10 cellular contexts compared by ENCODE assay signal in genomic region chr6:52858416-52858815, GRCh38. TPM values are rescaled to one million over a fixed set of nuclear protein-coding genes. Genes with fewer than 3 reads are reported as not detected.
"Had no signal": no experiment of that assay in that cellular context is flagged by ENCODE, and none has a peak within 500 bp of the region (broad histone marks: within the 10 kb centered on the region; RNA-seq: fewer than 3 reads in every experiment).

No MANE protein-coding gene starts in this region.

- H3K9ac ChIP-seq: KMS-11 had no signal

- H3K27ac ChIP-seq: HL-60, KMS-11 had no signal

- ATAC-seq: K562 had no signal

- FAIRE-seq: HTR-8/SVneo, K562 had no signal

- DNase-seq: IMR-90, KBM-7, KG1 had no signal

- H3K4me3 ChIP-seq: K562 had no signal

- H3K4me2 ChIP-seq: KMS-11 had no signal

RNA-seq across cellular contexts. Expression of gene GSTA5, which starts 17.8 kb away (rescaled TPM):
- total RNA-seq: HT-29, HT1080, IMR-90, K562 had no signal
- polyA plus RNA-seq: IgD-negative memory B cell, IMR-90, K562 had no signal

RNA-seq across cellular contexts. Expression of gene GSTA3, which starts 51.1 kb away (rescaled TPM):
- total RNA-seq: HT-29, HT1080, IMR-90, K562 had no signal
- polyA plus RNA-seq: IgD-negative memory B cell, IMR-90, K562 had no signal

RNA-seq across cellular contexts. Expression of gene GSTA1, which starts 54.8 kb away (rescaled TPM):
- total RNA-seq: HT-29, HT1080 had no signal
- polyA plus RNA-seq: IgD-negative memory B cell, K562 had no signal
